8 cellular contexts compared by ENCODE assay signal in genomic region chr17:2041561-2042354, GRCh38. TPM values are rescaled to one million over a fixed set of nuclear protein-coding genes. Genes with fewer than 3 reads are reported as not detected.
DNase-seq lines count a peak whose midpoint lies in the region; ATAC-seq and TF ChIP-seq lines count a peak whose summit lies in the region.

TSS of gene OVCA2 (plus strand) at chr17:2042022. CDS start at chr17:2042048, 26 bp downstream.

- DNase-seq in Ammon's horn (ENCODE audit: low spot score) (peak; percentile 97), NCI-H524 (lab: John Stamatoyannopoulos, UW) (peak; percentile 90 to 95), colonic mucosa (peak; percentile 97), left colon (peak; percentile 94)
- peak; percentile 98 for DNase-seq in activated CD4-positive, alpha-beta T cell treated with anti-CD3 and anti-CD28 coated beads for 4 hours
- peak; percentile 97 to 98 for DNase-seq in stimulated activated CD4-positive, alpha-beta T cell treated with anti-CD3 and anti-CD28 coated beads, Interleukin-2, amount 100 ng/mL, for 24 hours

- no peaks in the 10 kb centered on the region for H3K36me3 ChIP-seq in colonic mucosa

- peaks cover 9% of the 10 kb centered on the region for H3K4me1 ChIP-seq in colonic mucosa

- peak within 1 kb of the TSS; percentile 58 for H3K27ac ChIP-seq in colonic mucosa

- peak within 1 kb of the TSS; percentile 67 for H3K4me3 ChIP-seq in colonic mucosa

- H3K9ac ChIP-seq in colonic mucosa (ENCODE audit: low read depth in 2 of 2, low read length in 2 of 2): peak within 1 kb of the TSS; percentile 96 to 97

- no peaks in the 10 kb centered on the region for H3K27me3 ChIP-seq in colonic mucosa

- peak; percentile 35 for TF ChIP-seq CTCF in colonic mucosa (IDR thresholded peaks at IDR 0.05)

- no peaks in the 10 kb centered on the region for H3K9me3 ChIP-seq in colonic mucosa

- peak; percentile 90 for ATAC-seq in GM19043 (IDR thresholded peaks at IDR 0.05; ENCODE audit: low read depth, unreplicated experiment)
- ATAC-seq in HG03378 (IDR thresholded peaks at IDR 0.05; ENCODE audit: unreplicated experiment): peak; percentile 83
- peak; percentile 93 for ATAC-seq in left colon

- intact Hi-C loops in colonic mucosa (cut with DNase I): no loop called here
- intact Hi-C loops in left colon (cut with DNase I, micrococcal nuclease): no loop called here

RNA-seq across cellular contexts. Expression of gene OVCA2, which starts in this region (rescaled TPM):
- total RNA-seq in colonic mucosa (10 to 100 TPM; 41.0 to 49.8 TPM), left colon (10 to 100 TPM; 39.2 to 39.7 TPM)

Comparison
In these comparisons a context has a peak if more than half of its experiments do, and no peak if none do; other contexts are left out.
1. Peak in every context shown above with its lines: DNase-seq, ATAC-seq, H3K4me3 ChIP-seq and H3K27ac ChIP-seq.